ENCODE assay signal across 7 cellular contexts in the genomic region with DNA sequence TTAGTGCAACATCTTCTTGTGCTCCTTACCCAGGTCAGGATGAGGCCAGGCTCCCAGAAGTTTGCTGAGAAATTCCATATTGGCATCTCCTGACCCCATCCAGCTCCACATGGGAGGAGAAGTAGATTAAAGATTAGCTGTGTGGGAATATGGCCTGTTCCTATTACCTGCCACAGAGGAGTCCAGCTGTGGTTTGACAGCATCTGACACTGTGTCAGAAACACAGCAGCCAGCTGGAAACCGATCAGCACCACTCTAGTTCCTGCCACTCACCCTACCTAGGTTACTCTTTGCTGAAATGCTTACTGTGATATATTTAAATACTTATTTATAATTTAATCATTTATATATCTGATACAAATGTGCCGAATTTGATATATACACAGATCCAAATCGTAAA.
"Had no signal": no experiment of that assay in that cellular context is flagged by ENCODE, and none has a peak within 500 bp of the region (broad histone marks: within the 10 kb centered on the region; RNA-seq: fewer than 3 reads in every experiment).

No MANE protein-coding gene starts in this region.

- H3K27ac Mint-ChIP-seq: IgD-negative memory B cell had no signal

- H3K4me3 Mint-ChIP-seq: IgD-negative memory B cell had no signal

- H3K27me3 Mint-ChIP-seq: IgD-negative memory B cell had no signal

- H3K4me3 ChIP-seq: K562 had no signal

- ATAC-seq: HepG2, K562 had no signal

- H3K27ac ChIP-seq: HL-60 had no signal

- DNase-seq: IMR-90, KBM-7, KG1 had no signal

- H3K4me1 Mint-ChIP-seq: IgD-negative memory B cell had no signal
